Comparison of ENCODE assay signal across 10 cellular contexts in genomic region chr16:3046506-3047386, GRCh38. TPM values are rescaled to one million over a fixed set of nuclear protein-coding genes. Genes with fewer than 3 reads are reported as not detected.
DNase-seq lines count a peak whose midpoint lies in the region; ATAC-seq and TF ChIP-seq lines count a peak whose summit lies in the region.
"Had no signal": no experiment of that assay in that cellular context is flagged by ENCODE, and none has a peak within 500 bp of the region (broad histone marks: within the 10 kb centered on the region; RNA-seq: fewer than 3 reads in every experiment).

Gene MMP25 (plus strand): TSS chr16:3046561. CDS start chr16:3046918, 357 bp downstream.

- POLR2A ChIA-PET in activated CD4-positive, alpha-beta T cell treated with anti-CD3 and anti-CD28 coated beads, Interleukin-2, amount 10 ng/mL, durations not matched to agents 7 days and 5 days (lab: Charles Lee), result interaction anchor here (0.5 kb wide), 1 partner anchor 520 kb away, joined by 3 read pairs; no protein-coding TSS in a partner anchor

- no peak for DNase-seq in activated CD4-positive, alpha-beta T cell treated with anti-CD3 and anti-CD28 coated beads, Interleukin-2, amount 10 ng/mL, durations not matched to agents 7 days and 5 days
- DNase-seq in activated CD4-positive, alpha-beta T cell treated with anti-CD3 and anti-CD28 coated beads, Interleukin-2, amount 50 U/mL, for 1 hour, result no peak
- DNase-seq in astrocyte of the cerebellum (ENCODE audit: low read depth) (no peak), left lobe of liver (ENCODE audit: low spot score) (no peak), tibial artery (no peak), NCI-H510A treated with DMSO at 0.1 percent for 48 hours (lab: John Stamatoyannopoulos, UW) (no peak), SW 1271 (lab: John Stamatoyannopoulos, UW) (no peak)
- DNase-seq: foreskin melanocyte, NCI-H1417 treated with DMSO at 0.1 percent for 48 hours had no signal

- CTCF ChIA-PET in activated CD4-positive, alpha-beta T cell treated with anti-CD3 and anti-CD28 coated beads, Interleukin-2, amount 10 ng/mL, durations not matched to agents 7 days and 5 days (lab: Charles Lee), result interaction anchor here (0.8 to 9.4 kb wide), 9 partner anchors 8 to 82 kb away, joined by 3 to 119 read pairs (median 3); no protein-coding TSS in a partner anchor

- no peaks in the 10 kb centered on the region for H3K9me3 ChIP-seq in tibial artery

- ATAC-seq in left lobe of liver (peak; percentile 16), GM21526 (IDR thresholded peaks at IDR 0.05; ENCODE audit: low FRiP score, unreplicated experiment) (no peak)

- H3K36me3 ChIP-seq in tibial artery, result no peaks in the 10 kb centered on the region

- peaks cover 44% of the 10 kb centered on the region for H3K4me1 Mint-ChIP-seq in activated CD4-positive, alpha-beta T cell treated with anti-CD3 and anti-CD28 coated beads, Interleukin-2, amount 10 ng/mL, durations not matched to agents 7 days and 5 days

- H3K36me3 Mint-ChIP-seq in activated CD4-positive, alpha-beta T cell treated with anti-CD3 and anti-CD28 coated beads, Interleukin-2, amount 10 ng/mL, durations not matched to agents 7 days and 5 days (ENCODE audit: low read depth), result peaks cover 13% of the 10 kb centered on the region

- peaks cover 43% of the 10 kb centered on the region for H3K27me3 Mint-ChIP-seq in activated CD4-positive, alpha-beta T cell treated with anti-CD3 and anti-CD28 coated beads, Interleukin-2, amount 10 ng/mL, durations not matched to agents 7 days and 5 days

- peak within 1 kb of the TSS; percentile 39 for H3K4me3 ChIP-seq in astrocyte of the cerebellum (ENCODE audit: low read depth, low read length)
- peak within 1 kb of the TSS; percentile 25 to 53 for H3K4me3 ChIP-seq in tibial artery

- no peak within 1 kb of the TSS for H3K27ac ChIP-seq in tibial artery

- H3K4me3 Mint-ChIP-seq in activated CD4-positive, alpha-beta T cell treated with anti-CD3 and anti-CD28 coated beads, Interleukin-2, amount 10 ng/mL, durations not matched to agents 7 days and 5 days, result peak within 1 kb of the TSS; percentile 76

- in situ Hi-C loops in astrocyte of the cerebellum (cut with HindIII; ENCODE audit: low sequenced_read_pairs), result loop anchor here (5.0 kb wide), 1 partner anchor 81 kb away; no protein-coding TSS in a partner anchor

- H3K27ac Mint-ChIP-seq in activated CD4-positive, alpha-beta T cell treated with anti-CD3 and anti-CD28 coated beads, Interleukin-2, amount 10 ng/mL, durations not matched to agents 7 days and 5 days, result peak within 1 kb of the TSS; percentile 81

- peaks cover 0 to 23% (median 19%) of the 10 kb centered on the region in 4 donors for H3K4me1 ChIP-seq in tibial artery

- intact Hi-C loops in tibial artery (cut with DNase I; ENCODE audit: low total_unique reads), result no loop called here

- no peaks in the 10 kb centered on the region for H3K9me3 Mint-ChIP-seq in activated CD4-positive, alpha-beta T cell treated with anti-CD3 and anti-CD28 coated beads, Interleukin-2, amount 10 ng/mL, durations not matched to agents 7 days and 5 days

- TF ChIP-seq CTCF in astrocyte of the cerebellum (IDR thresholded peaks at IDR 0.05; ENCODE audit: low read depth, low read length, missing control alignments) (no peak), tibial artery (IDR thresholded peaks at IDR 0.05) (no peak)

- peaks cover 15 to 91% of the 10 kb centered on the region in 2 donors for H3K27me3 ChIP-seq in tibial artery

RNA-seq across cellular contexts. Expression of gene MMP25, which starts in this region (rescaled TPM):
- 10 to 100 TPM; 18.1 to 19.8 TPM for total RNA-seq in activated CD4-positive, alpha-beta T cell treated with anti-CD3 and anti-CD28 coated beads, Interleukin-2, amount 10 ng/mL, durations not matched to agents 7 days and 5 days
- total RNA-seq in left lobe of liver, result 0.96 TPM

Comparison
In these comparisons a context has a peak if more than half of its experiments do, and no peak if none do; other contexts are left out.
1. Peak in ATAC-seq in left lobe of liver; RNA of the gene not detected or under 1 TPM.